ENCODE assay signal across 8 cellular contexts in the genomic region with DNA sequence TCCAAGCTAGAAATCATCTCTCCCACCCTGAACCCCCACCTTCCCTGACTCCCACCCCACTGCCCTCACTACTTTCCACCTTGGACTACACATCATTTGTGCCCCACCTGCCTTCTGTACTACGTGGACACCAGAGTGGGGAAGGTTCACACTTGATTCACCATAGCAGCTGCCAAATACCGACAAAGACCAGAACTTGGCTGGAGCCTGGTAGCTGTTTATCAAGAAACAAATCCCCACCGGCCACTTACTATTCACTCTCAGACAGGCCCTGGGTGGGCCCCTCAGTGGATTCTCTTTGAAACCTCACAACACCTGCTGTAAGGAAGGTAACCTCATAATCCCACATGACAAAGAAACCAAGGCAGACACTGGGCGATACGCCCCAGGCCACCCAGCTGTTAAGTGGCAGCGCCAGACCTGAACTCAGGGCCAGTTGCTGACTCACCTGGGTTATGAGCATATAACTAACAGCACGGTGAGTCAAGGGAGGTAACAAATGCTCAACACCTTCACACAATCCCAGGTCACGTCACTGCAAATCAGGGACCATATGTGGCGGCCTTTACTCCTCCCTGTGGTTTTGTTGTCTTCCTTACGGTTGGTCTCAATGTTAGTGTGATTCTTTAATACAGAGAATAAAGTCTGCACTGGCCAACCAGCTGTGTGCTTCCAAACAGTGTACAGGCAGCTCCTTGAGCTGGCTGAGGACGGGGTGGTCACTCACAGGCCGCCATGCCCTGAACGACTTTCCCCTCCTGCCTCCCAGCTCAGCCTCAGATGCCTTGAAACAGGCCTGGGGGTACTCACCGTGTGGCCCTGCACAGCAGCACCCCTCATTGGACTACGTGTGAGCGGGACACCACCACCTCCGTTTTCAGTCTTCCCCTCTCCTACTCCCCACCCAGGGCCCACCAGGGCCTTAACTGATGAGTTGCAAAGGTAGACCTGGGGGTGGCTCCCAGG. TPM values are rescaled to one million over a fixed set of nuclear protein-coding genes. Genes with fewer than 3 reads are reported as not detected.
DNase-seq lines count a peak whose midpoint lies in the region; ATAC-seq and TF ChIP-seq lines count a peak whose summit lies in the region.

No MANE protein-coding gene starts in this region.

- peaks cover 100% of the 10 kb centered on the region for H3K4me1 Mint-ChIP-seq in activated T-cell treated with anti-CD3 and anti-CD28 coated beads, Interleukin-2, amount 50 U/mL, for 4 hours (ENCODE audit: low read depth)

- H3K27me3 Mint-ChIP-seq in activated T-cell treated with anti-CD3 and anti-CD28 coated beads, Interleukin-2, amount 50 U/mL, for 4 hours (ENCODE audit: low read depth): no peaks in the 10 kb centered on the region

- TF ChIP-seq CTCF in fibroblast of mammary gland (conservative IDR thresholded peaks at IDR 0.05; ENCODE audit: control insufficient read depth, insufficient read depth, low read depth, low read length) (no peak), spleen (IDR thresholded peaks at IDR 0.05 in 8 of 11, conservative IDR thresholded peaks at IDR 0.05 in 3 of 11) (no peak)

- 80 to 86% (median 83%) methylated on average over 17 of the region's 17 CpGs for WGBS in spleen, 5 donors

- peak overlapping the region; percentile 63 for H3K4me3 Mint-ChIP-seq in activated T-cell treated with anti-CD3 and anti-CD28 coated beads, Interleukin-2, amount 50 U/mL, for 4 hours

- peak; percentile 41 to 52 for ATAC-seq in activated T-cell treated with anti-CD3 and anti-CD28 coated beads, Interleukin-2, amount 50 U/mL, for 4 hours
- no peak for ATAC-seq in HG02763 (IDR thresholded peaks at IDR 0.05; ENCODE audit: unreplicated experiment)

- H3K36me3 Mint-ChIP-seq in activated T-cell treated with anti-CD3 and anti-CD28 coated beads, Interleukin-2, amount 50 U/mL, for 4 hours (ENCODE audit: insufficient read depth): peaks cover 54% of the 10 kb centered on the region

- TF ChIP-seq POLR2A in spleen (IDR thresholded peaks at IDR 0.05): no peak

- H3K4me3 ChIP-seq in fibroblast of mammary gland (ENCODE audit: control insufficient read depth, low read depth, low read length): no peak overlapping the region
- peak overlapping the region in 1 of 8 donors; percentile 13 for H3K4me3 ChIP-seq in spleen

- H3K27ac ChIP-seq in spleen: peak overlapping the region in 5 of 8 donors; percentile 19 to 62 (median 22)

- H3K27me3 ChIP-seq in spleen (replicated peaks in 1 of 7): no peaks in the 10 kb centered on the region

- H3K9me3 ChIP-seq in spleen: no peaks in the 10 kb centered on the region

- intact Hi-C loops in spleen (cut with DNase I; ENCODE audit: low total_unique reads): no loop called here

- DNase-seq in HK-2 (ENCODE audit: unreplicated experiment) (peak; percentile 50), fibroblast of mammary gland (ENCODE audit: low read depth) (peak; percentile 61), spleen (no peak), NCI-H524 treated with DMSO at 0.1 percent for 48 hours (lab: John Stamatoyannopoulos, UW) (no peak), NCI-H1694 treated with DMSO at 0.1 percent for 48 hours (lab: John Stamatoyannopoulos, UW) (no peak), OCI-M1 (lab: John Stamatoyannopoulos, UW) (no peak)
- DNase-seq in activated T-cell treated with anti-CD3 and anti-CD28 coated beads, Interleukin-2, amount 50 U/mL, for 4 hours: peak; percentile 53

- peaks cover 0 to 100% (median 72%) of the 10 kb centered on the region in 6 donors for H3K36me3 ChIP-seq in spleen

- H3K9me3 Mint-ChIP-seq in activated T-cell treated with anti-CD3 and anti-CD28 coated beads, Interleukin-2, amount 50 U/mL, for 4 hours: no peaks in the 10 kb centered on the region

- peaks cover 36 to 100% (median 95%) of the 10 kb centered on the region in 6 donors for H3K4me1 ChIP-seq in spleen

RNA-seq across cellular contexts. Expression of gene WDR1, which starts 7.5 kb away (rescaled TPM):
- 100 to 1,000 TPM; 291 to 356 (median 334) TPM for total RNA-seq in activated T-cell treated with anti-CD3 and anti-CD28 coated beads, Interleukin-2, amount 50 U/mL, for 4 hours
- 100 to 1,000 TPM; 124 to 377 (median 192) TPM for total RNA-seq in spleen
- polyA plus RNA-seq in spleen: 100 to 1,000 TPM in 1 of 3 donors, 10 to 100 TPM in 2; 56.6 to 105 (median 84.0) TPM

Comparison
In these comparisons a context has a peak if more than half of its experiments do, and no peak if none do; other contexts are left out.
1. DNase-seq: peak in HK-2 (single experiment), activated T-cell treated with anti-CD3 and anti-CD28 coated beads, Interleukin-2, amount 50 U/mL, for 4 hours (single experiment) and fibroblast of mammary gland (single experiment); none in spleen (single experiment), NCI-H524 treated with DMSO at 0.1 percent for 48 hours (single experiment), NCI-H1694 treated with DMSO at 0.1 percent for 48 hours (single experiment) and OCI-M1 (single experiment).